30 cellular contexts compared by ENCODE assay signal in genomic region chr9:105871547-105871946, GRCh38.
"Had no signal": no experiment of that assay in that cellular context is flagged by ENCODE, and none has a peak within 500 bp of the region (broad histone marks: within the 10 kb centered on the region; RNA-seq: fewer than 3 reads in every experiment).

No MANE protein-coding gene starts in this region.

- H3K4me3 ChIP-seq: ovary, psoas muscle, right lobe of liver, sigmoid colon, stomach, suprapubic skin, testis, tibial artery, transverse colon, upper lobe of right lung, uterus had no signal

- H3K4me1 ChIP-seq: parathyroid adenoma, psoas muscle, right lobe of liver, sigmoid colon, stomach, suprapubic skin, testis, tibial artery, transverse colon, upper lobe of right lung, uterus had no signal

- DNase-seq: naive thymus-derived CD8-positive, alpha-beta T cell; nephron progenitor cell; occipital lobe; ovary; posterior cingulate gyrus; psoas muscle; right cardiac atrium; right lobe of liver; sigmoid colon; small intestine; stimulated activated CD4-positive, alpha-beta T cell treated with anti-CD3 and anti-CD28 coated beads, Interleukin-15, amount 100 ng/mL, for 24 hours; stimulated activated CD4-positive, alpha-beta T cell treated with anti-CD3 and anti-CD28 coated beads, Interleukin-2, amount 100 ng/mL, for 24 hours; stimulated activated CD4-positive, alpha-beta T cell treated with anti-CD3 and anti-CD28 coated beads, Interleukin-2, amount 100 ng/mL, for 48 hours; stimulated activated CD4-positive, alpha-beta T cell treated with anti-CD3 and anti-CD28 coated beads, Interleukin-4, amount 100 ng/mL, for 24 hours; stimulated activated naive B cell treated with anti-CD40 and anti-IgM and Interleukin-4, amounts not matched to agents 10 μg/mL and 1 μg/mL and 100 μg/mL, for 72 hours; stimulated activated naive CD4-positive, alpha-beta T cell treated with Interleukin-2 at 50 U/mL for 16 hours; stomach; testis; tibial artery; transverse colon; upper lobe of right lung; uterus had no signal

- H3K4me1 Mint-ChIP-seq: neural crest cell; stimulated activated effector memory CD8-positive, alpha-beta T cell treated with anti-CD3 and anti-CD28 coated beads, Interleukin-12 subunit alpha, Interleukin-12 subunit beta, amount 100 ng/mL, for 72 hours had no signal

- H3K27ac Mint-ChIP-seq: naive thymus-derived CD8-positive, alpha-beta T cell; natural killer cell treated with Interleukin-12 subunit alpha and Interleukin-12 subunit beta and Interleukin-15 and Interleukin-18, amount 100 ng/mL, for 72 hours; nephron progenitor cell; stimulated activated effector memory CD8-positive, alpha-beta T cell treated with anti-CD3 and anti-CD28 coated beads, Interleukin-12 subunit alpha, Interleukin-12 subunit beta, amount 100 ng/mL, for 72 hours; stimulated activated naive B cell treated with anti-CD40 and anti-IgM and Interleukin-4, amounts not matched to agents 10 μg/mL and 1 μg/mL and 100 μg/mL, for 72 hours; stimulated activated naive CD8-positive, alpha-beta T cell treated with anti-CD3 and anti-CD28 coated beads, Interleukin-15, Interleukin-2, amounts not matched to agents 100 ng/mL and 50 ng/mL, for 24 hours; type B pancreatic cell had no signal

- H3K9me3 Mint-ChIP-seq: naive thymus-derived CD8-positive, alpha-beta T cell; natural killer cell treated with Interleukin-12 subunit alpha and Interleukin-12 subunit beta and Interleukin-15 and Interleukin-18, amount 100 ng/mL, for 72 hours; nephron progenitor cell; stimulated activated naive B cell treated with anti-CD40 and anti-IgM and Interleukin-4, amounts not matched to agents 10 μg/mL and 1 μg/mL and 100 μg/mL, for 72 hours; stimulated activated naive CD8-positive, alpha-beta T cell treated with anti-CD3 and anti-CD28 coated beads, Interleukin-15, Interleukin-2, amounts not matched to agents 100 ng/mL and 50 ng/mL, for 24 hours had no signal

- H3K36me3 ChIP-seq: ovary, right lobe of liver, sigmoid colon, stomach, suprapubic skin, tibial artery, transverse colon, upper lobe of right lung, uterus had no signal

- H3K4me3 Mint-ChIP-seq: naive thymus-derived CD8-positive, alpha-beta T cell; natural killer cell treated with Interleukin-12 subunit alpha and Interleukin-12 subunit beta and Interleukin-15 and Interleukin-18, amount 100 ng/mL, for 72 hours; nephron progenitor cell; neural crest cell; stimulated activated effector memory CD8-positive, alpha-beta T cell treated with anti-CD3 and anti-CD28 coated beads, Interleukin-12 subunit alpha, Interleukin-12 subunit beta, amount 100 ng/mL, for 72 hours; stimulated activated naive B cell treated with anti-CD40 and anti-IgM and Interleukin-4, amounts not matched to agents 10 μg/mL and 1 μg/mL and 100 μg/mL, for 72 hours; stimulated activated naive CD8-positive, alpha-beta T cell treated with anti-CD3 and anti-CD28 coated beads, Interleukin-15, Interleukin-2, amounts not matched to agents 100 ng/mL and 50 ng/mL, for 24 hours; type B pancreatic cell had no signal

- H3K9ac ChIP-seq: parathyroid adenoma had no signal

- H3K9me3 ChIP-seq: ovary, psoas muscle, right lobe of liver, sigmoid colon, stomach, suprapubic skin, testis, tibial artery, transverse colon, upper lobe of right lung, uterus had no signal

- H3K79me2 ChIP-seq: parathyroid adenoma had no signal

- H3K36me3 Mint-ChIP-seq: naive thymus-derived CD8-positive, alpha-beta T cell; natural killer cell treated with Interleukin-12 subunit alpha and Interleukin-12 subunit beta and Interleukin-15 and Interleukin-18, amount 100 ng/mL, for 72 hours; stimulated activated effector memory CD8-positive, alpha-beta T cell treated with anti-CD3 and anti-CD28 coated beads, Interleukin-12 subunit alpha, Interleukin-12 subunit beta, amount 100 ng/mL, for 72 hours; stimulated activated naive B cell treated with anti-CD40 and anti-IgM and Interleukin-4, amounts not matched to agents 10 μg/mL and 1 μg/mL and 100 μg/mL, for 72 hours; type B pancreatic cell had no signal

- H3K27me3 Mint-ChIP-seq: progenitor cell of endocrine pancreas; stimulated activated naive CD8-positive, alpha-beta T cell treated with anti-CD3 and anti-CD28 coated beads, Interleukin-15, Interleukin-2, amounts not matched to agents 100 ng/mL and 50 ng/mL, for 24 hours; type B pancreatic cell had no signal

- H3K27me3 ChIP-seq: ovary, right lobe of liver, sigmoid colon, stomach, suprapubic skin, testis, tibial artery, transverse colon, upper lobe of right lung, uterus had no signal

- H2AFZ ChIP-seq: parathyroid adenoma had no signal

- ATAC-seq: naive thymus-derived CD8-positive, alpha-beta T cell; natural killer cell treated with Interleukin-12 subunit alpha and Interleukin-12 subunit beta and Interleukin-15 and Interleukin-18, amount 100 ng/mL, for 72 hours; psoas muscle; right cardiac atrium; right lobe of liver; stimulated activated effector memory CD8-positive, alpha-beta T cell treated with anti-CD3 and anti-CD28 coated beads, Interleukin-12 subunit alpha, Interleukin-12 subunit beta, amount 100 ng/mL, for 72 hours; stimulated activated naive B cell treated with anti-CD40 and anti-IgM and Interleukin-4, amounts not matched to agents 10 μg/mL and 1 μg/mL and 100 μg/mL, for 72 hours; upper lobe of right lung had no signal

- H3K27ac ChIP-seq: ovary, parathyroid adenoma, psoas muscle, right lobe of liver, sigmoid colon, stomach, suprapubic skin, testis, tibial artery, transverse colon, upper lobe of right lung, uterus had no signal
